23 cellular contexts compared by ENCODE assay signal in genomic region chr15:101481917-101482525, GRCh38. TPM values are rescaled to one million over a fixed set of nuclear protein-coding genes. Genes with fewer than 3 reads are reported as not detected.
DNase-seq lines count a peak whose midpoint lies in the region; TF ChIP-seq lines count a peak whose summit lies in the region.
"Had no signal": no experiment of that assay in that cellular context is flagged by ENCODE, and none has a peak within 500 bp of the region (broad histone marks: within the 10 kb centered on the region; RNA-seq: fewer than 3 reads in every experiment).

No MANE protein-coding gene starts in this region.

- no peak overlapping the region for H3K9ac ChIP-seq in liver (ENCODE audit: low read depth in 1 of 2, low read length in 2 of 2)

- H3K9me3 ChIP-seq in right atrium auricular region, result no peaks in the 10 kb centered on the region
- H3K9me3 ChIP-seq in liver (ENCODE audit: control insufficient read depth in 4 of 4, low read length in 3 of 4), result no peaks in the 10 kb centered on the region
- no peaks in the 10 kb centered on the region for H3K9me3 ChIP-seq in thymus (ENCODE audit: control insufficient read depth)
- H3K9me3 ChIP-seq: HAP-1, SJCRH30, thyroid gland had no signal

- H3K4me3 ChIP-seq in right atrium auricular region (no peak overlapping the region), dorsolateral prefrontal cortex (no peak overlapping the region), liver (ENCODE audit: low read depth in 1 of 3, low read length in 3 of 3) (no peak overlapping the region), thymus (ENCODE audit: low read length) (no peak overlapping the region), coronary artery (no peak overlapping the region)
- H3K4me3 ChIP-seq: HAP-1, SJCRH30, thyroid gland had no signal

- DNase-seq in cardiac septum (ENCODE audit: low spot score), result peak; percentile 75
- DNase-seq in right atrium auricular region (ENCODE audit: low spot score), result no peak
- peak in 1 of 10 donors; percentile 23 for DNase-seq in dorsolateral prefrontal cortex
- no peak for DNase-seq in NCI-H1930 (lab: John Stamatoyannopoulos, UW)
- DNase-seq in coronary artery (ENCODE audit: low spot score), result no peak
- no peak for DNase-seq in NCI-H1048 (lab: John Stamatoyannopoulos, UW)
- DNase-seq: activated CD8-positive, alpha-beta memory T cell treated with anti-CD3 and anti-CD28 coated beads for 24 hours; activated naive CD4-positive, alpha-beta T cell treated with anti-CD3 and anti-CD28 coated beads, Interleukin-2, amount 50 U/mL, for 16 hours; activated T-cell treated with anti-CD3 and anti-CD28 coated beads, Interleukin-2, amount 50 U/mL, for 48 hours; CD8-positive, alpha-beta memory T cell; effector memory CD8-positive, alpha-beta T cell; GF-D8; midbrain; NCI-H187 treated with DMSO at 0.1 percent for 48 hours; NCI-H2227 treated with DMSO at 0.1 percent for 48 hours; nephron progenitor cell; OCI-M1; SJCRH30; T-cell; thyroid gland had no signal

- H3K27me3 ChIP-seq in right atrium auricular region, result no peaks in the 10 kb centered on the region
- H3K27me3 ChIP-seq in dorsolateral prefrontal cortex, result no peaks in the 10 kb centered on the region
- H3K27me3 ChIP-seq in liver (ENCODE audit: control insufficient read depth in 4 of 4, insufficient read depth in 4 of 4, low read length in 3 of 4), result no peaks in the 10 kb centered on the region
- H3K27me3 ChIP-seq in thymus (ENCODE audit: control insufficient read depth, insufficient read depth), result peaks cover 3% of the 10 kb centered on the region
- H3K27me3 ChIP-seq: thyroid gland had no signal

- intact Hi-C loops in cardiac septum (cut with DNase I) (no loop called here), dorsolateral prefrontal cortex (cut with DNase I) (loop anchor here in 1 of 2 donors (5.0 to 10.0 kb wide), 2 partner anchors 40 to 163 kb away; no protein-coding TSS in a partner anchor)

- H3K36me3 ChIP-seq in right atrium auricular region, result no peaks in the 10 kb centered on the region
- H3K36me3 ChIP-seq in liver (ENCODE audit: control insufficient read depth in 4 of 4, insufficient read depth in 3 of 4, low read depth in 1 of 4, low read length in 3 of 4), result peaks cover 0 to 25% (median 9%) of the 10 kb centered on the region in 4 donors
- H3K36me3 ChIP-seq in thymus (ENCODE audit: control insufficient read depth, insufficient read depth), result no peaks in the 10 kb centered on the region
- H3K36me3 ChIP-seq: HAP-1, SJCRH30, thyroid gland had no signal

- peak overlapping the region in 1 of 2 donors; percentile 53 for H3K27ac ChIP-seq in right atrium auricular region
- H3K27ac ChIP-seq in dorsolateral prefrontal cortex, result peak overlapping the region in 55 of 59 donors; percentile 4 to 99 (median 91)
- H3K27ac ChIP-seq in liver (ENCODE audit: low read depth in 1 of 2, low read length in 2 of 2), result peak overlapping the region; percentile 13 to 62
- H3K27ac ChIP-seq in thymus (ENCODE audit: low read depth), result peak overlapping the region; percentile 50
- no peak overlapping the region for H3K27ac ChIP-seq in coronary artery
- H3K27ac ChIP-seq: SJCRH30, thyroid gland had no signal

- TF ChIP-seq CTCF in right atrium auricular region (IDR thresholded peaks at IDR 0.05), result no peak
- TF ChIP-seq CTCF in dorsolateral prefrontal cortex (IDR thresholded peaks at IDR 0.05 in 54 of 56, conservative IDR thresholded peaks at IDR 0.05 in 2 of 56; ENCODE audit: low read depth in 1 of 56, partially characterized antibody in 56 of 56), result no peak
- TF ChIP-seq CTCF in liver (IDR thresholded peaks at IDR 0.05; ENCODE audit: low read depth, low read length, missing input control), result no peak
- TF ChIP-seq CTCF in coronary artery (IDR thresholded peaks at IDR 0.05), result no peak

- WGBS in liver, result 93% methylated on average over 17 of the region's 17 CpGs
- WGBS in thymus, result 92% methylated on average over 17 of the region's 17 CpGs

- TF ChIP-seq RAD21 in liver (IDR thresholded peaks at IDR 0.05), result no peak

- H3K4me1 ChIP-seq in right atrium auricular region, result peaks cover 0 to 13% of the 10 kb centered on the region in 2 donors
- peaks cover 0 to 36% (median 14%) of the 10 kb centered on the region in 4 donors for H3K4me1 ChIP-seq in liver (ENCODE audit: control insufficient read depth in 4 of 4, insufficient read depth in 4 of 4, low read length in 3 of 4)
- H3K4me1 ChIP-seq in thymus (ENCODE audit: control insufficient read depth, insufficient read depth, low read length), result no peaks in the 10 kb centered on the region
- H3K4me1 ChIP-seq: HAP-1, SJCRH30, thyroid gland had no signal

TF ChIP-seq in liver, 16 proteins besides CTCF, POLR2A, EP300 and RAD21:
- TF ChIP-seq HNF4G (IDR thresholded peaks at IDR 0.05), result no peak

RNA-seq across cellular contexts. Expression of gene PCSK6, which starts 7.5 kb away (rescaled TPM):
- total RNA-seq in cardiac septum (10.6 TPM), right atrium auricular region (10 to 100 TPM; 14.4 to 19.9 TPM), dorsolateral prefrontal cortex (100 to 1,000 TPM in 22 of 120 experiments, 10 to 100 TPM in 98; 15.2 to 217 (median 52.8) TPM), liver (100 to 1,000 TPM; 124 to 398 TPM)
- polyA plus RNA-seq in liver (100 to 1,000 TPM in 1 of 2 donors, 10 to 100 TPM in 1; 94.8 to 212 TPM), thymus (10.1 TPM)

Comparison
In these comparisons a context has a peak if more than half of its experiments do, and no peak if none do; other contexts are left out.
1. H3K27ac ChIP-seq: peak in dorsolateral prefrontal cortex (55 of 59), liver (2 of 2) and thymus (single experiment); none in coronary artery (0 of 2).